Comparison of ENCODE assay signal across 8 cellular contexts in the genomic region with DNA sequence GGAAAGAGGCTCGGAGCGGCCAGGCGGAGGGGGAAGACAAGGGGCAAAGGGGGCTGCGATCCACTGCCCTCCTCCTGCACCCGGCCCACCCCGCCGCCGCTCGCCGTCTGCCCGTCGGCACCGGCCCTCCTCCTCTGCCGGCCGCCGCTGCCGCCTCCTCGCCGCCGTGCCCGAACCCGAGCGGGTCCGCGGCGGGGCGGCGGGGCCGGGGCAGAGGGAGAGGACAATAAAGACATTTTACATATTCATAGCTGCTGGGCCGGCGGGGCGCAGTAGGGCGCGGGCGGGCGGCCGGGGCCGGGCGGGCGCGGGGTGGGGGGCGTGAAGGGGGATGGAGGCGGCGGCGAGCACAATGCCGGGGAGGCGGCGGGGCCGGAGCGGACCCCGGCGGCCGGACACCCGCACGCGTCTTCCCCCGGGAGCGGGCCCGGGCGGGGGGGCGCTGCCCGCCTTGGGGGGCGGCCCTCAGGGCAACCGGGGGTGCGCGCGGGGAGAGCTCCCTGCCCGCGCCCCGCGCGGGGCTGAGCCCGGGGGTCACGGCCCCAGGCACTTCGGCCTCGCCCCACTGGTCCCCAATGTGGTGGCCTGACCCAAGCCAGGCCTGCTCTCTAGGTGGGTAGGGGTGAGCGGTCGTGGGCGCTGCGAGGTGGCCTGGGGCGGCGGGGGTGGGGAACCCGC. TPM values are rescaled to one million over a fixed set of nuclear protein-coding genes. Genes with fewer than 3 reads are reported as not detected.
DNase-seq lines count a peak whose midpoint lies in the region; ATAC-seq and TF ChIP-seq lines count a peak whose summit lies in the region.

No MANE protein-coding gene starts in this region.

- peak overlapping the region; percentile 93 for H3K4me3 Mint-ChIP-seq in WTC11

- TF ChIP-seq CTCF in BJ (IDR thresholded peaks at IDR 0.05; ENCODE audit: insufficient read depth, low read depth, low read length) (no peak), WTC11 (IDR thresholded peaks at IDR 0.05) (no peak), fibroblast of mammary gland (conservative IDR thresholded peaks at IDR 0.05; ENCODE audit: control insufficient read depth, insufficient read depth, low read depth, low read length) (no peak), omental fat pad (IDR thresholded peaks at IDR 0.05) (no peak)

- H3K27me3 Mint-ChIP-seq in WTC11 (ENCODE audit: low read depth): peaks cover 6% of the 10 kb centered on the region; the same call in 1 of the 2 replicates

- ATAC-seq in GM19035 (IDR thresholded peaks at IDR 0.05; ENCODE audit: unreplicated experiment) (peak; percentile 13), HG03280 (IDR thresholded peaks at IDR 0.05; ENCODE audit: unreplicated experiment) (peak; percentile 13), WTC11 (peak; percentile 11), omental fat pad (ENCODE audit: low FRiP score) (peak; percentile 15)

- peaks cover 56% of the 10 kb centered on the region for H3K4me1 Mint-ChIP-seq in WTC11

- POLR2A ChIA-PET in BJ (lab: Charles Lee) (no interaction called here), WTC11 (lab: Charles Lee) (interaction anchor here (0.7 to 2.6 kb wide), 13 partner anchors 13 to 345 kb away, joined by 3 to 22 read pairs (median 7); a partner anchor contains a TSS)

- no peaks in the 10 kb centered on the region for H3K27me3 ChIP-seq in BJ (ENCODE audit: control insufficient read depth, insufficient read depth, low read length)

- H3K27ac Mint-ChIP-seq in WTC11: no peak overlapping the region

- H3K36me3 ChIP-seq in BJ (ENCODE audit: control insufficient read depth, insufficient read depth, low read length): no peaks in the 10 kb centered on the region

- peaks cover 7% of the 10 kb centered on the region for H3K36me3 Mint-ChIP-seq in WTC11

- H3K9me3 Mint-ChIP-seq in WTC11: peaks cover 7% of the 10 kb centered on the region

- no peak for DNase-seq in BJ (ENCODE audit: low read depth)
- DNase-seq in WTC11 (ENCODE audit: low spot score): peak; percentile 59
- no peak for DNase-seq in fibroblast of mammary gland (ENCODE audit: low read depth)
- no peak for DNase-seq in omental fat pad (ENCODE audit: low spot score)
- DNase-seq in cortex of kidney (lab: John Stamatoyannopoulos, UW): no peak
- DNase-seq in NCI-H2029 (lab: John Stamatoyannopoulos, UW): no peak

- H3K4me3 ChIP-seq in BJ (ENCODE audit: low read depth, low read length) (peak overlapping the region; percentile 93), fibroblast of mammary gland (ENCODE audit: control insufficient read depth, low read depth, low read length) (peak overlapping the region; percentile 71)

- CTCF ChIA-PET in BJ (lab: Yijun Ruan, JAX) (interaction anchor here (0.5 to 1.4 kb wide), 3 partner anchors 9 to 1422 kb away, joined by 3 to 5 read pairs (median 4); no protein-coding TSS in a partner anchor), WTC11 (lab: Charles Lee) (interaction anchor here (1.0 to 4.1 kb wide), 27 partner anchors 9 to 319 kb away, joined by 3 to 69 read pairs (median 12); no protein-coding TSS in a partner anchor)

TF ChIP-seq in WTC11, 78 proteins besides CTCF, POLR2A, EP300 and RAD21 (continues in another document):
- TF ChIP-seq, protein P1, sequence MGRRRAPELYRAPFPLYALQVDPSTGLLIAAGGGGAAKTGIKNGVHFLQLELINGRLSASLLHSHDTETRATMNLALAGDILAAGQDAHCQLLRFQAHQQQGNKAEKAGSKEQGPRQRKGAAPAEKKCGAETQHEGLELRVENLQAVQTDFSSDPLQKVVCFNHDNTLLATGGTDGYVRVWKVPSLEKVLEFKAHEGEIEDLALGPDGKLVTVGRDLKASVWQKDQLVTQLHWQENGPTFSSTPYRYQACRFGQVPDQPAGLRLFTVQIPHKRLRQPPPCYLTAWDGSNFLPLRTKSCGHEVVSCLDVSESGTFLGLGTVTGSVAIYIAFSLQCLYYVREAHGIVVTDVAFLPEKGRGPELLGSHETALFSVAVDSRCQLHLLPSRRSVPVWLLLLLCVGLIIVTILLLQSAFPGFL (CRISPR knock-in tag; IDR thresholded peaks at IDR 0.05; ENCODE audit: borderline replicate concordance): no peak
- no peak for TF ChIP-seq SOX15 (CRISPR knock-in tag; IDR thresholded peaks at IDR 0.05)
- no peak for TF ChIP-seq FOXK1 (CRISPR knock-in tag; IDR thresholded peaks at IDR 0.05)
- TF ChIP-seq, protein P2, sequence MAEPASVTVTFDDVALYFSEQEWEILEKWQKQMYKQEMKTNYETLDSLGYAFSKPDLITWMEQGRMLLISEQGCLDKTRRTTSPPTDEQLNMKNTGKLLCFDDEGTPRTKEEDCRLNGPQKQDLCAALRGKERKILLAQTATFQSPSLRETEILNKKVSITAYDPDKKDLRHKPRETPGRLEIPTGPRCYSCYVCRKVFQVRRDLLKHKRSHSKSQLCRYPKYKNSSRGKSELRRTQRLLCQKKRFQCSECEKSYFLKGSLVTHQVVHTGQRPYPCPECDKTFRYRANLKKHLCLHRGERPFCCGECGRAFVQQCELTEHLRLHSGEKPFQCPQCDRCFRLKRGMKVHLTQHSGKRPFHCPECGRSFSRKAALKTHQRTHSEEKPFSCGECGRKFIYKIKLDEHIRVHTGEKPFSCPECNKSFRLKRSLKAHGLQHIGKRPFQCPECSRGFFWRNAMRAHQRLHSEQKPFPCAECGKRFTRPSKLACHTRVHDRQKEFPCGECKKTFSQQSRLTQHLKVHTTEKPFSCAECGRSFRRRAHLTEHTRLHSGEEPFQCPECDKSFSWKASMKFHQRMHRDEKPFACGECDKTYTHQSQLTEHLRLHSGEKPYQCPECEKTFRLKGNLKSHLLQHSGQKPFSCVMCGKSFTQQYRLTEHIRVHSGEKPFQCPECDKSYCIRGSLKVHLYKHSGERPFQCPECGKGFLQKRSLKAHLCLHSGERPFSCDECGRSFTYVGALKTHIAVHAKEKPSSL (CRISPR knock-in tag; conservative IDR thresholded peaks at IDR 0.05): no peak
- TF ChIP-seq TP53 (CRISPR knock-in tag; IDR thresholded peaks at IDR 0.05): no peak
- TF ChIP-seq ESRRA (CRISPR knock-in tag; IDR thresholded peaks at IDR 0.05; ENCODE audit: borderline replicate concordance): 0 out of 2 replicates have a peak, but pooled peaks have one; percentile 33
- 0 out of 2 replicates have a peak, but pooled peaks have one; percentile 12 for TF ChIP-seq SP1 (CRISPR knock-in tag; conservative IDR thresholded peaks at IDR 0.05)
- no peak for TF ChIP-seq ATF1 (CRISPR knock-in tag; IDR thresholded peaks at IDR 0.05)
- TF ChIP-seq GTF2I (CRISPR knock-in tag; conservative IDR thresholded peaks at IDR 0.05): no peak
- TF ChIP-seq, protein P3, sequence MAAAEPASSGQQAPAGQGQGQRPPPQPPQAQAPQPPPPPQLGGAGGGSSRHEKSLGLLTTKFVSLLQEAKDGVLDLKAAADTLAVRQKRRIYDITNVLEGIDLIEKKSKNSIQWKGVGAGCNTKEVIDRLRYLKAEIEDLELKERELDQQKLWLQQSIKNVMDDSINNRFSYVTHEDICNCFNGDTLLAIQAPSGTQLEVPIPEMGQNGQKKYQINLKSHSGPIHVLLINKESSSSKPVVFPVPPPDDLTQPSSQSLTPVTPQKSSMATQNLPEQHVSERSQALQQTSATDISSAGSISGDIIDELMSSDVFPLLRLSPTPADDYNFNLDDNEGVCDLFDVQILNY (CRISPR knock-in tag; IDR thresholded peaks at IDR 0.05): no peak
- TF ChIP-seq, protein P4, sequence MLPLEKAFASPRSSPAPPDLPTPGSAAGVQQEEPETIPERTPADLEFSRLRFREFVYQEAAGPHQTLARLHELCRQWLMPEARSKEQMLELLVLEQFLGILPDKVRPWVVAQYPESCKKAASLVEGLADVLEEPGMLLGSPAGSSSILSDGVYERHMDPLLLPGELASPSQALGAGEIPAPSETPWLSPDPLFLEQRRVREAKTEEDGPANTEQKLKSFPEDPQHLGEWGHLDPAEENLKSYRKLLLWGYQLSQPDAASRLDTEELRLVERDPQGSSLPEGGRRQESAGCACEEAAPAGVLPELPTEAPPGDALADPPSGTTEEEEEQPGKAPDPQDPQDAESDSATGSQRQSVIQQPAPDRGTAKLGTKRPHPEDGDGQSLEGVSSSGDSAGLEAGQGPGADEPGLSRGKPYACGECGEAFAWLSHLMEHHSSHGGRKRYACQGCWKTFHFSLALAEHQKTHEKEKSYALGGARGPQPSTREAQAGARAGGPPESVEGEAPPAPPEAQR (CRISPR knock-in tag; IDR thresholded peaks at IDR 0.05): no peak
- TF ChIP-seq HMGA2 (CRISPR knock-in tag; IDR thresholded peaks at IDR 0.05): no peak
- TF ChIP-seq, protein P5, sequence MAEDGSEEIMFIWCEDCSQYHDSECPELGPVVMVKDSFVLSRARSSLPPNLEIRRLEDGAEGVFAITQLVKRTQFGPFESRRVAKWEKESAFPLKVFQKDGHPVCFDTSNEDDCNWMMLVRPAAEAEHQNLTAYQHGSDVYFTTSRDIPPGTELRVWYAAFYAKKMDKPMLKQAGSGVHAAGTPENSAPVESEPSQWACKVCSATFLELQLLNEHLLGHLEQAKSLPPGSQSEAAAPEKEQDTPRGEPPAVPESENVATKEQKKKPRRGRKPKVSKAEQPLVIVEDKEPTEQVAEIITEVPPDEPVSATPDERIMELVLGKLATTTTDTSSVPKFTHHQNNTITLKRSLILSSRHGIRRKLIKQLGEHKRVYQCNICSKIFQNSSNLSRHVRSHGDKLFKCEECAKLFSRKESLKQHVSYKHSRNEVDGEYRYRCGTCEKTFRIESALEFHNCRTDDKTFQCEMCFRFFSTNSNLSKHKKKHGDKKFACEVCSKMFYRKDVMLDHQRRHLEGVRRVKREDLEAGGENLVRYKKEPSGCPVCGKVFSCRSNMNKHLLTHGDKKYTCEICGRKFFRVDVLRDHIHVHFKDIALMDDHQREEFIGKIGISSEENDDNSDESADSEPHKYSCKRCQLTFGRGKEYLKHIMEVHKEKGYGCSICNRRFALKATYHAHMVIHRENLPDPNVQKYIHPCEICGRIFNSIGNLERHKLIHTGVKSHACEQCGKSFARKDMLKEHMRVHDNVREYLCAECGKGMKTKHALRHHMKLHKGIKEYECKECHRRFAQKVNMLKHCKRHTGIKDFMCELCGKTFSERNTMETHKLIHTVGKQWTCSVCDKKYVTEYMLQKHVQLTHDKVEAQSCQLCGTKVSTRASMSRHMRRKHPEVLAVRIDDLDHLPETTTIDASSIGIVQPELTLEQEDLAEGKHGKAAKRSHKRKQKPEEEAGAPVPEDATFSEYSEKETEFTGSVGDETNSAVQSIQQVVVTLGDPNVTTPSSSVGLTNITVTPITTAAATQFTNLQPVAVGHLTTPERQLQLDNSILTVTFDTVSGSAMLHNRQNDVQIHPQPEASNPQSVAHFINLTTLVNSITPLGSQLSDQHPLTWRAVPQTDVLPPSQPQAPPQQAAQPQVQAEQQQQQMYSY (CRISPR knock-in tag; IDR thresholded peaks at IDR 0.05): no peak

RNA-seq across cellular contexts. Expression of a gene that starts 0.6 kb away (rescaled TPM):
- polyA plus RNA-seq in BJ (2011; rRNA removed): 3.9 and 4.6 TPM in 2 replicates
- 7.5 and 13.4 TPM in 2 replicates for polyA minus RNA-seq in BJ (2011; rRNA and poly(A)+ RNA removed)
- total RNA-seq in WTC11 (2021) (51.0 to 55.0 TPM (median 51.3 TPM) in 3 replicates), omental fat pad (10 to 100 TPM; 10.3 to 18.9 (median 13.5) TPM)
